18 cellular contexts compared by ENCODE assay signal in the genomic region with DNA sequence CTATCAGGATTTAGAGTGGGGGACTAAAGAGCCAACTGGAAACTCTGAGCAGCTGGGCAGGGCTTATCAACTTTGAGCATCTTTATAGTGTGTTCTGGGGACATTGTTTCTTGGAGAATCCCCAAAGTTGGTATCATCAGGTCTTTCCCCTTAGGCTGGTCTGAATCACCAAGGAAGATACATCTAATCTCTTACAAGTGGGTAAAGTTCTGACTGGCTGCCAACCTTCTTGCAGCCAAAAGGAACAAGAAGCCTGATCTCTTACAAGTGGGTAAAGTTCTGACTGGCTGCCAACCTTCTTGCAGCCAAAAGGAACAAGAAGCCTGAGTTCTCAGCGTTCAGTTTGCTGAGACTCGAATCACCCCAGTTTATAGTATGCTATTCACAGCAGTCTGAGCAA. TPM values are rescaled to one million over a fixed set of nuclear protein-coding genes. Genes with fewer than 3 reads are reported as not detected.
DNase-seq lines count a peak whose midpoint lies in the region; ATAC-seq, FAIRE-seq and TF ChIP-seq lines count a peak whose summit lies in the region.
"Had no signal": no experiment of that assay in that cellular context is flagged by ENCODE, and none has a peak within 500 bp of the region (broad histone marks: within the 10 kb centered on the region; RNA-seq: fewer than 3 reads in every experiment).

No MANE protein-coding gene starts in this region.

- H3K36me3 ChIP-seq in lung (ENCODE audit: control insufficient read depth in 2 of 2, insufficient read depth in 2 of 2, low read length in 2 of 2) (peaks cover under 1 to 1% of the 10 kb centered on the region in 2 donors), H7 (replicated peaks; ENCODE audit: control insufficient read depth, insufficient read depth, low read length) (no peaks in the 10 kb centered on the region), Peyer's patch (peaks cover 0 to 5% (median 0%) of the 10 kb centered on the region in 3 donors)

- no peaks in the 10 kb centered on the region for H3K27me3 Mint-ChIP-seq in activated naive CD8-positive, alpha-beta T cell treated with anti-CD3 and anti-CD28 coated beads, Interleukin-2, amount 50 U/mL, for 24 hours
- no peaks in the 10 kb centered on the region for H3K27me3 Mint-ChIP-seq in activated naive CD8-positive, alpha-beta T cell treated with anti-CD3 and anti-CD28 coated beads for 36 hours
- H3K27me3 Mint-ChIP-seq in activated T-helper 1 cell treated with anti-CD3 and anti-CD28 coated beads, Interleukin-12 subunit alpha, Interleukin-12 subunit beta, Interleukin-2, Interleukin-4 antibody, amounts not matched to agents 30 ng/mL and 10 ng/mL and 1 ng/mL, durations not matched to agents 14 hours and 24 hours and 36 hours (ENCODE audit: insufficient read depth): no peaks in the 10 kb centered on the region
- H3K27me3 Mint-ChIP-seq: effector memory CD8-positive, alpha-beta T cell had no signal

- H3K9me3 Mint-ChIP-seq in activated naive CD8-positive, alpha-beta T cell treated with anti-CD3 and anti-CD28 coated beads, Interleukin-2, amount 50 U/mL, for 24 hours: no peaks in the 10 kb centered on the region
- H3K9me3 Mint-ChIP-seq in activated naive CD8-positive, alpha-beta T cell treated with anti-CD3 and anti-CD28 coated beads for 36 hours: no peaks in the 10 kb centered on the region
- H3K9me3 Mint-ChIP-seq in activated T-helper 1 cell treated with anti-CD3 and anti-CD28 coated beads, Interleukin-12 subunit alpha, Interleukin-12 subunit beta, Interleukin-2, Interleukin-4 antibody, amounts not matched to agents 30 ng/mL and 10 ng/mL and 1 ng/mL, durations not matched to agents 14 hours and 24 hours and 36 hours: no peaks in the 10 kb centered on the region
- H3K9me3 Mint-ChIP-seq: effector memory CD8-positive, alpha-beta T cell had no signal

- no peak for TF ChIP-seq POLR2A in Peyer's patch (IDR thresholded peaks at IDR 0.05)

- DNase-seq in activated naive CD8-positive, alpha-beta T cell treated with anti-CD3 and anti-CD28 coated beads, Interleukin-2, amount 50 U/mL, for 24 hours: no peak
- DNase-seq in activated naive CD8-positive, alpha-beta T cell treated with anti-CD3 and anti-CD28 coated beads for 36 hours: no peak
- no peak for DNase-seq in activated T-helper 1 cell treated with anti-CD3 and anti-CD28 coated beads, Interleukin-12 subunit alpha, Interleukin-12 subunit beta, Interleukin-2, Interleukin-4 antibody, amounts not matched to agents 30 ng/mL and 10 ng/mL and 1 ng/mL, durations not matched to agents 14 hours and 24 hours and 36 hours (ENCODE audit: low spot score)
- DNase-seq in lung (ENCODE audit: low spot score): peak; percentile 34
- DNase-seq in ureter (ENCODE audit: low spot score): peak; percentile 55
- DNase-seq in H7: no peak
- DNase-seq in urothelium cell line (ENCODE audit: low spot score): no peak
- DNase-seq in Peyer's patch: no peak
- DNase-seq: activated CD8-positive, alpha-beta memory T cell treated with anti-CD3 and anti-CD28 coated beads, Interleukin-2, amount 50 U/mL, for 48 hours; effector memory CD8-positive, alpha-beta T cell; left cardiac atrium; NCI-H1105; NCI-H524 treated with DMSO at 0.1 percent for 48 hours had no signal

- no peak for FAIRE-seq in urothelium cell line (lab: Jason Lieb, UNC)
- FAIRE-seq: GM18507, TTC549 had no signal

- H3K4me3 ChIP-seq in lung (no peak overlapping the region), H7 (ENCODE audit: insufficient read depth, low read depth, low read length) (no peak overlapping the region), Peyer's patch (no peak overlapping the region)
- H3K4me3 ChIP-seq: smooth muscle cell had no signal

- ATAC-seq in activated naive CD8-positive, alpha-beta T cell treated with anti-CD3 and anti-CD28 coated beads, Interleukin-2, amount 50 U/mL, for 24 hours: peak; percentile 26
- no peak for ATAC-seq in lung (ENCODE audit: insufficient read depth, low FRiP score)
- ATAC-seq: effector memory CD8-positive, alpha-beta T cell; Right ventricle myocardium inferior had no signal

- intact Hi-C loops in activated T-helper 1 cell treated with anti-CD3 and anti-CD28 coated beads, Interleukin-12 subunit alpha, Interleukin-12 subunit beta, Interleukin-2, Interleukin-4 antibody, amounts not matched to agents 30 ng/mL and 10 ng/mL and 1 ng/mL, durations not matched to agents 14 hours and 24 hours and 36 hours (cut with micrococcal nuclease): loop anchor here (1.0 to 10.0 kb wide), 9 partner anchors 54 to 1605 kb away; a partner anchor contains a TSS

- H3K27ac ChIP-seq in lung (ENCODE audit: low read depth in 1 of 2, low read length in 1 of 2) (no peak overlapping the region), Peyer's patch (no peak overlapping the region)
- H3K27ac ChIP-seq: neutrophil had no signal

- H3K4me1 Mint-ChIP-seq in activated naive CD8-positive, alpha-beta T cell treated with anti-CD3 and anti-CD28 coated beads, Interleukin-2, amount 50 U/mL, for 24 hours: peaks cover 38% of the 10 kb centered on the region
- H3K4me1 Mint-ChIP-seq in activated naive CD8-positive, alpha-beta T cell treated with anti-CD3 and anti-CD28 coated beads for 36 hours: peaks cover 18% of the 10 kb centered on the region
- H3K4me1 Mint-ChIP-seq in activated T-helper 1 cell treated with anti-CD3 and anti-CD28 coated beads, Interleukin-12 subunit alpha, Interleukin-12 subunit beta, Interleukin-2, Interleukin-4 antibody, amounts not matched to agents 30 ng/mL and 10 ng/mL and 1 ng/mL, durations not matched to agents 14 hours and 24 hours and 36 hours (ENCODE audit: low read depth): peaks cover 36% of the 10 kb centered on the region

- peaks cover 2% of the 10 kb centered on the region for H3K36me3 Mint-ChIP-seq in activated naive CD8-positive, alpha-beta T cell treated with anti-CD3 and anti-CD28 coated beads, Interleukin-2, amount 50 U/mL, for 24 hours (ENCODE audit: low read depth)
- H3K36me3 Mint-ChIP-seq in activated naive CD8-positive, alpha-beta T cell treated with anti-CD3 and anti-CD28 coated beads for 36 hours: no peaks in the 10 kb centered on the region
- peaks cover 5% of the 10 kb centered on the region for H3K36me3 Mint-ChIP-seq in activated T-helper 1 cell treated with anti-CD3 and anti-CD28 coated beads, Interleukin-12 subunit alpha, Interleukin-12 subunit beta, Interleukin-2, Interleukin-4 antibody, amounts not matched to agents 30 ng/mL and 10 ng/mL and 1 ng/mL, durations not matched to agents 14 hours and 24 hours and 36 hours (ENCODE audit: low read depth)

- WGBS in lung, 2 donors: 63 to 79% methylated on average over 2 of the region's 2 CpGs

- no peak for TF ChIP-seq CTCF in lung (IDR thresholded peaks at IDR 0.05; ENCODE audit: control extremely low read depth, extremely low read depth)
- no peak for TF ChIP-seq CTCF in Peyer's patch (IDR thresholded peaks at IDR 0.05)

- H3K9me3 ChIP-seq in lung (ENCODE audit: control insufficient read depth in 2 of 2, insufficient read depth in 1 of 2, low read length in 1 of 2) (no peaks in the 10 kb centered on the region), Peyer's patch (no peaks in the 10 kb centered on the region)
- H3K9me3 ChIP-seq: neutrophil had no signal

- H3K4me3 Mint-ChIP-seq in activated naive CD8-positive, alpha-beta T cell treated with anti-CD3 and anti-CD28 coated beads, Interleukin-2, amount 50 U/mL, for 24 hours: no peak overlapping the region
- H3K4me3 Mint-ChIP-seq in activated naive CD8-positive, alpha-beta T cell treated with anti-CD3 and anti-CD28 coated beads for 36 hours: no peak overlapping the region
- H3K4me3 Mint-ChIP-seq in activated T-helper 1 cell treated with anti-CD3 and anti-CD28 coated beads, Interleukin-12 subunit alpha, Interleukin-12 subunit beta, Interleukin-2, Interleukin-4 antibody, amounts not matched to agents 30 ng/mL and 10 ng/mL and 1 ng/mL, durations not matched to agents 14 hours and 24 hours and 36 hours: no peak overlapping the region

- no peaks in the 10 kb centered on the region for H3K27me3 ChIP-seq in lung (ENCODE audit: control insufficient read depth, insufficient read depth)
- H3K27me3 ChIP-seq in H7 (ENCODE audit: control insufficient read depth, insufficient read depth, low read length): no peaks in the 10 kb centered on the region
- H3K27me3 ChIP-seq in Peyer's patch: no peaks in the 10 kb centered on the region
- H3K27me3 ChIP-seq: neutrophil had no signal

- H3K27ac Mint-ChIP-seq in activated naive CD8-positive, alpha-beta T cell treated with anti-CD3 and anti-CD28 coated beads, Interleukin-2, amount 50 U/mL, for 24 hours: no peak overlapping the region
- H3K27ac Mint-ChIP-seq in activated naive CD8-positive, alpha-beta T cell treated with anti-CD3 and anti-CD28 coated beads for 36 hours: no peak overlapping the region
- peak overlapping the region; percentile 94 for H3K27ac Mint-ChIP-seq in activated T-helper 1 cell treated with anti-CD3 and anti-CD28 coated beads, Interleukin-12 subunit alpha, Interleukin-12 subunit beta, Interleukin-2, Interleukin-4 antibody, amounts not matched to agents 30 ng/mL and 10 ng/mL and 1 ng/mL, durations not matched to agents 14 hours and 24 hours and 36 hours

- H3K4me1 ChIP-seq in lung (ENCODE audit: control insufficient read depth in 2 of 2, insufficient read depth in 2 of 2, low read length in 2 of 2) (no peaks in the 10 kb centered on the region), Peyer's patch (peaks cover 0 to 8% (median 0%) of the 10 kb centered on the region in 4 donors)

RNA-seq across cellular contexts. Expression of a gene that starts 1.6 kb away (rescaled TPM):
- 10 to 100 TPM; 20.8 to 20.9 TPM for total RNA-seq in activated naive CD8-positive, alpha-beta T cell treated with anti-CD3 and anti-CD28 coated beads for 36 hours
- 34.0 and 36.3 TPM in 2 replicates for total RNA-seq in activated T-helper 1 cell treated with anti-CD3 and anti-CD28 coated beads, Interleukin-12 subunit alpha, Interleukin-12 subunit beta, Interleukin-2, Interleukin-4 antibody, amounts not matched to agents 30 ng/mL and 10 ng/mL and 1 ng/mL, durations not matched to agents 14 hours and 24 hours and 36 hours
- total RNA-seq in lung (10 to 100 TPM; 22.0 to 69.0 TPM), ureter (37.7 TPM), Peyer's patch (10 to 100 TPM; 28.8 to 50.3 (median 36.7) TPM)
- 10 to 100 TPM in 1 of 2 donors, 1 to 10 TPM in 1; 8.7 to 15.0 TPM for polyA plus RNA-seq in lung
- 15.8 and 26.1 TPM in 2 replicates for total RNA-seq in H7 (2014; rRNA removed; shearing (Covaris generic))

RNA-seq across cellular contexts. Expression of a gene that starts 7.4 kb away (rescaled TPM):
- under 1 TPM; 0.45 to 0.64 TPM for total RNA-seq in activated naive CD8-positive, alpha-beta T cell treated with anti-CD3 and anti-CD28 coated beads for 36 hours
- total RNA-seq in activated T-helper 1 cell treated with anti-CD3 and anti-CD28 coated beads, Interleukin-12 subunit alpha, Interleukin-12 subunit beta, Interleukin-2, Interleukin-4 antibody, amounts not matched to agents 30 ng/mL and 10 ng/mL and 1 ng/mL, durations not matched to agents 14 hours and 24 hours and 36 hours: 5.7 and 6.6 TPM in 2 replicates
- total RNA-seq in lung (1 to 10 TPM in 1 of 2 donors, under 1 TPM in 1; 0.77 to 2.9 TPM), ureter (1.1 TPM), Peyer's patch (10 to 100 TPM in 3 of 4 donors, 1 to 10 TPM in 1; 4.1 to 27.2 (median 18.0) TPM)
- under 1 TPM; 0.31 TPM for polyA plus RNA-seq in lung
- not detected in 2 replicates for total RNA-seq in H7 (2014; rRNA removed; shearing (Covaris generic))

RNA-seq across cellular contexts. Expression of a gene that starts 56.6 kb away (rescaled TPM):
- total RNA-seq in activated naive CD8-positive, alpha-beta T cell treated with anti-CD3 and anti-CD28 coated beads for 36 hours: not detected
- total RNA-seq in activated T-helper 1 cell treated with anti-CD3 and anti-CD28 coated beads, Interleukin-12 subunit alpha, Interleukin-12 subunit beta, Interleukin-2, Interleukin-4 antibody, amounts not matched to agents 30 ng/mL and 10 ng/mL and 1 ng/mL, durations not matched to agents 14 hours and 24 hours and 36 hours: not detected in 2 replicates
- total RNA-seq in lung (1 to 10 TPM; 3.6 to 5.0 TPM), ureter (not detected), Peyer's patch (not detected)
- polyA plus RNA-seq in lung: 10 to 100 TPM in 1 of 2 donors, under 1 TPM in 1; 0.31 to 33.1 TPM
- not detected in 2 replicates for total RNA-seq in H7 (2014; rRNA removed; shearing (Covaris generic))
- total RNA-seq: smooth muscle cell had no signal
- polyA plus RNA-seq: smooth muscle cell had no signal

Comparison
In these comparisons a context has a peak if more than half of its experiments do, and no peak if none do; other contexts are left out.
1. DNase-seq: peak in lung (single experiment) and ureter (single experiment); none in activated naive CD8-positive, alpha-beta T cell treated with anti-CD3 and anti-CD28 coated beads, Interleukin-2, amount 50 U/mL, for 24 hours (single experiment), activated naive CD8-positive, alpha-beta T cell treated with anti-CD3 and anti-CD28 coated beads for 36 hours (single experiment), activated T-helper 1 cell treated with anti-CD3 and anti-CD28 coated beads, Interleukin-12 subunit alpha, Interleukin-12 subunit beta, Interleukin-2, Interleukin-4 antibody, amounts not matched to agents 30 ng/mL and 10 ng/mL and 1 ng/mL, durations not matched to agents 14 hours and 24 hours and 36 hours (single experiment), H7 (single experiment), urothelium cell line (single experiment) and Peyer's patch (0 of 3).